In genomic region chr2:230939691-230940475, GRCh38 we compare ENCODE assay signal across 17 cellular contexts. TPM values are rescaled to one million over a fixed set of nuclear protein-coding genes. Genes with fewer than 3 reads are reported as not detected.
DNase-seq lines count a peak whose midpoint lies in the region; TF ChIP-seq lines count a peak whose summit lies in the region.
"Had no signal": no experiment of that assay in that cellular context is flagged by ENCODE, and none has a peak within 500 bp of the region (broad histone marks: within the 10 kb centered on the region; RNA-seq: fewer than 3 reads in every experiment).

No MANE protein-coding gene starts in this region.

- peaks cover 9% of the 10 kb centered on the region for H3K9me3 Mint-ChIP-seq in type B pancreatic cell
- H3K9me3 Mint-ChIP-seq in Calu3 (ENCODE audit: low read depth, unreplicated experiment) = peaks cover 4% of the 10 kb centered on the region

- intact Hi-C loops in Calu3 (cut with micrococcal nuclease; ENCODE audit: unreplicated experiment) = no loop called here

- DNase-seq in activated CD8-positive, alpha-beta memory T cell treated with anti-CD3 and anti-CD28 coated beads, Interleukin-2, amount 50 U/mL, for 48 hours = peak; percentile 43
- DNase-seq in mesenteric fat pad (ENCODE audit: low spot score) (peak; percentile 80), type B pancreatic cell (ENCODE audit: extremely low spot score, unreplicated experiment) (peak; percentile 64), dermis blood vessel endothelial cell (no peak), Calu3 (no peak), epidermal melanocyte (ENCODE audit: insufficient read length, low spot score) (no peak)
- DNase-seq: ACHN, AML-193, IMR-90, NCI-H1417 treated with DMSO at 0.1 percent for 48 hours, NCI-H187 treated with DMSO at 0.1 percent for 48 hours, NCI-H2227 treated with DMSO at 0.1 percent for 48 hours, NCI-H524, SJCRH30 had no signal

- POLR2A ChIA-PET in HEK293 (lab: Yijun Ruan, JAX) = no interaction called here

- H3K4me1 ChIP-seq in HEK293 (ENCODE audit: control insufficient read depth, insufficient read depth, low read length) = no peaks in the 10 kb centered on the region
- H3K4me1 ChIP-seq: SJCRH30 had no signal

- H3K4me3 Mint-ChIP-seq in type B pancreatic cell (no peak overlapping the region), Calu3 (ENCODE audit: low read depth, unreplicated experiment) (no peak overlapping the region)

- no peak for TF ChIP-seq CTCF in HEK293 (tag by site-specific recombination; IDR thresholded peaks at IDR 0.05)
- TF ChIP-seq CTCF in type B pancreatic cell (conservative IDR thresholded peaks at IDR 0.05) = no peak
- no peak for TF ChIP-seq CTCF in Calu3 (IDR thresholded peaks at IDR 0.05; ENCODE audit: unreplicated experiment)

- H3K4me3 ChIP-seq in HEK293 (ENCODE audit: low read depth, low read length) = no peak overlapping the region
- H3K4me3 ChIP-seq: SJCRH30 had no signal

- no TSS peak for BruUV-seq in Calu3 (replicated peaks; lab: Mats Ljungman, UMichigan)

- H3K27me3 Mint-ChIP-seq in type B pancreatic cell (peaks cover 14% of the 10 kb centered on the region), Calu3 (ENCODE audit: unreplicated experiment) (peaks cover 67% of the 10 kb centered on the region)

- H3K4me1 Mint-ChIP-seq in type B pancreatic cell (ENCODE audit: unreplicated experiment) = peaks cover 4% of the 10 kb centered on the region
- H3K4me1 Mint-ChIP-seq in Calu3 (ENCODE audit: low read depth, unreplicated experiment) = no peaks in the 10 kb centered on the region

- H3K9me3 ChIP-seq in HEK293 (ENCODE audit: control insufficient read depth, insufficient read depth, low read depth, low read length) = no peaks in the 10 kb centered on the region

- H3K27ac Mint-ChIP-seq in type B pancreatic cell = no peak overlapping the region
- no peak overlapping the region for H3K27ac Mint-ChIP-seq in Calu3 (ENCODE audit: unreplicated experiment)

- CTCF ChIA-PET in HEK293 (lab: Yijun Ruan, JAX) (interaction anchor here (0.6 kb wide), 1 partner anchor 305 kb away, joined by 3 read pairs; no protein-coding TSS in a partner anchor), Calu3 (lab: Charles Lee) (no interaction called here)

- H3K36me3 ChIP-seq in HEK293 (ENCODE audit: control insufficient read depth in 2 of 2, insufficient read depth in 1 of 2, low read length in 2 of 2) = no peaks in the 10 kb centered on the region
- H3K36me3 ChIP-seq: SJCRH30 had no signal

- H3K36me3 Mint-ChIP-seq in type B pancreatic cell = no peaks in the 10 kb centered on the region
- no peaks in the 10 kb centered on the region for H3K36me3 Mint-ChIP-seq in Calu3 (ENCODE audit: insufficient read depth, unreplicated experiment)

- no peak overlapping the region for H3K27ac ChIP-seq in HEK293 (ENCODE audit: extremely low read depth, low read depth, low read length)
- H3K27ac ChIP-seq: C4-2B, SJCRH30 had no signal

TF ChIP-seq in HEK293, 187 proteins besides CTCF, POLR2A, EP300 and RAD21:
- TF ChIP-seq ZIC2 (tag by site-specific recombination; IDR thresholded peaks at IDR 0.05) (peak; percentile 60), ZNF677 (tag by site-specific recombination; IDR thresholded peaks at IDR 0.05) (no peak)
TF ChIP-seq in HEK293: peak in this region for 1.

RNA-seq across cellular contexts. Expression of gene GPR55, which starts 14.8 kb away (rescaled TPM):
- total RNA-seq in mesenteric fat pad (0.22 TPM), type B pancreatic cell (ENCODE audit: low replicate concordance) (0.24 TPM in 1 of 2 replicates, not detected in the other), dermis blood vessel endothelial cell (not detected in 2 replicates), Calu3 (2022) (not detected in 2 replicates)
- total RNA-seq: IMR-90, M059J had no signal

RNA-seq across cellular contexts. Expression of gene SPATA3, which starts 56.0 kb away (rescaled TPM):
- total RNA-seq in mesenteric fat pad = not detected
- total RNA-seq in type B pancreatic cell (ENCODE audit: low replicate concordance) = not detected in 2 replicates
- total RNA-seq in dermis blood vessel endothelial cell = not detected in 2 replicates
- total RNA-seq in Calu3 (2022) = not detected in 2 replicates
- total RNA-seq: IMR-90, M059J, SJCRH30 had no signal

Comparison
In these comparisons a context has a peak if more than half of its experiments do, and no peak if none do; other contexts are left out.
1. DNase-seq: peak in activated CD8-positive, alpha-beta memory T cell treated with anti-CD3 and anti-CD28 coated beads, Interleukin-2, amount 50 U/mL, for 48 hours (single experiment), mesenteric fat pad (single experiment) and type B pancreatic cell (single experiment); none in dermis blood vessel endothelial cell (single experiment), Calu3 (single experiment) and epidermal melanocyte (single experiment).